In genomic region chr2:23620841-23621341, GRCh38 we compare ENCODE assay signal across 12 cellular contexts.
DNase-seq lines count a peak whose midpoint lies in the region; ATAC-seq and TF ChIP-seq lines count a peak whose summit lies in the region.
"Had no signal": no experiment of that assay in that cellular context is flagged by ENCODE, and none has a peak within 500 bp of the region (broad histone marks: within the 10 kb centered on the region; RNA-seq: fewer than 3 reads in every experiment).

No MANE protein-coding gene starts in this region.

- H4K20me1 ChIP-seq in smooth muscle cell (ENCODE audit: low read depth): peaks cover 12% of the 10 kb centered on the region

- H3K36me3 Mint-ChIP-seq in T-helper 17 cell (ENCODE audit: low read depth): no peaks in the 10 kb centered on the region

- H3K27ac Mint-ChIP-seq in T-helper 17 cell: no peak overlapping the region
- H3K27ac Mint-ChIP-seq: immature natural killer cell had no signal

- no peak for TF ChIP-seq CTCF in smooth muscle cell (IDR thresholded peaks at IDR 0.05; ENCODE audit: borderline replicate concordance, insufficient read depth, poor library complexity, severe bottlenecking)

- no peak overlapping the region for H3K4me2 ChIP-seq in smooth muscle cell

- H3K4me3 ChIP-seq in smooth muscle cell: no peak overlapping the region

- intact Hi-C loops in left cardiac atrium (cut with DNase I): no loop called here

- no peaks in the 10 kb centered on the region for H3F3A ChIP-seq in smooth muscle cell (ENCODE audit: low read depth)

- H3K27ac ChIP-seq in smooth muscle cell (ENCODE audit: low read depth): no peak overlapping the region
- H3K27ac ChIP-seq: 22Rv1 had no signal

- no peaks in the 10 kb centered on the region for H3K79me2 ChIP-seq in smooth muscle cell (ENCODE audit: low read depth)

- H3K27me3 Mint-ChIP-seq in T-helper 17 cell: peaks cover 19% of the 10 kb centered on the region

- TF ChIP-seq POLR2A in GM18505 (IDR thresholded peaks at IDR 0.05; ENCODE audit: borderline replicate concordance, extremely low read depth, insufficient read depth, insufficient read length): no peak

- in situ Hi-C loops in SK-MEL-5 (cut with HindIII; ENCODE audit: low pct_unique_long_range_greater_than_20kb, low sequenced_read_pairs): no loop called here

- 74% methylated on average over 14 of the region's 14 CpGs for WGBS in smooth muscle cell (ENCODE audit: low lambda C conversion rate)

- no peaks in the 10 kb centered on the region for H3K36me3 ChIP-seq in smooth muscle cell (ENCODE audit: low read depth)

- H3K27me3 ChIP-seq in smooth muscle cell (ENCODE audit: low read depth): no peaks in the 10 kb centered on the region

- ATAC-seq in left cardiac atrium (peak; percentile 20 to 24), T-helper 17 cell (no peak), GM18505 (IDR thresholded peaks at IDR 0.05; ENCODE audit: unreplicated experiment) (no peak)

- peaks cover 7% of the 10 kb centered on the region for H3K4me1 ChIP-seq in smooth muscle cell (ENCODE audit: low read depth)

- no peak overlapping the region for H2AFZ ChIP-seq in smooth muscle cell (ENCODE audit: low read depth)

- H3K4me1 Mint-ChIP-seq in T-helper 17 cell: no peaks in the 10 kb centered on the region
- H3K4me1 Mint-ChIP-seq: immature natural killer cell had no signal

- no peak overlapping the region for H3K4me3 Mint-ChIP-seq in T-helper 17 cell
- H3K4me3 Mint-ChIP-seq: immature natural killer cell had no signal

- peak; percentile 14 for DNase-seq in DMS79 treated with DMSO at 0.1 percent for 48 hours (lab: John Stamatoyannopoulos, UW)
- no peak for DNase-seq in DMS79 (lab: John Stamatoyannopoulos, UW)
- peak; percentile 34 for DNase-seq in SK-MEL-5 (ENCODE audit: low read depth, low spot score)
- no peak for DNase-seq in left cardiac atrium
- peak; percentile 33 for DNase-seq in smooth muscle cell (lab: John Stamatoyannopoulos, UW; ENCODE audit: unreplicated experiment)
- no peak for DNase-seq in NCI-H2196 (lab: John Stamatoyannopoulos, UW; ENCODE audit: unreplicated experiment)
- no peak for DNase-seq in T-helper 17 cell
- DNase-seq: immature natural killer cell, T-helper 9 cell, trophoblast cell had no signal

- H3K9ac ChIP-seq in smooth muscle cell (ENCODE audit: low read depth): no peak overlapping the region

- no peaks in the 10 kb centered on the region for H3K9me3 ChIP-seq in smooth muscle cell (replicated peaks; ENCODE audit: low read depth)
- no peaks in the 10 kb centered on the region for H3K9me3 ChIP-seq in T-helper 17 cell (ENCODE audit: control insufficient read depth, low read length, poor library complexity, severe bottlenecking)

Comparison
In these comparisons a context has a peak if more than half of its experiments do, and no peak if none do; other contexts are left out.
1. DNase-seq: peak in DMS79 treated with DMSO at 0.1 percent for 48 hours (single experiment), SK-MEL-5 (single experiment) and smooth muscle cell (single experiment); none in DMS79 (single experiment), left cardiac atrium (single experiment), NCI-H2196 (single experiment) and T-helper 17 cell (0 of 3).
2. ATAC-seq: peak in left cardiac atrium (2 of 2); none in T-helper 17 cell (single experiment) and GM18505 (single experiment).